ENCODE assay signal across 8 cellular contexts in genomic region chr1:113390871-113391642, GRCh38. TPM values are rescaled to one million over a fixed set of nuclear protein-coding genes. Genes with fewer than 3 reads are reported as not detected.
DNase-seq lines count a peak whose midpoint lies in the region; ATAC-seq, FAIRE-seq and TF ChIP-seq lines count a peak whose summit lies in the region.

No MANE protein-coding gene starts in this region.

- no peak; the same call in 1 of the 2 replicates for TF ChIP-seq CTCF in AG10803 (conservative IDR thresholded peaks at IDR 0.05; ENCODE audit: low read length)
- TF ChIP-seq CTCF in Peyer's patch (IDR thresholded peaks at IDR 0.05) = no peak
- TF ChIP-seq CTCF in cardiac muscle cell (IDR thresholded peaks at IDR 0.05; ENCODE audit: low read depth, low read length) = no peak
- TF ChIP-seq CTCF in pancreas (IDR thresholded peaks at IDR 0.05) = no peak

- TF ChIP-seq POLR2A in Peyer's patch (IDR thresholded peaks at IDR 0.05) = peak in 1 of 2 donors; percentile 36

- DNase-seq in AG10803 (ENCODE audit: low read depth) (peak; percentile 17), Peyer's patch (peak; percentile 35 to 81 (median 75)), cardiac muscle cell (ENCODE audit: low read depth in 1 of 2, low spot score in 1 of 2) (peak; percentile 22 to 39), pancreas (peak; percentile 62 to 91 (median 78)), aorta (peak; percentile 61 to 80)
- peak; percentile 8 to 36 (median 19) for DNase-seq in activated naive CD4-positive, alpha-beta T cell (lab: John Stamatoyannopoulos, UW)

- ATAC-seq in GM19438 (IDR thresholded peaks at IDR 0.05; ENCODE audit: low read depth, unreplicated experiment) (peak; percentile 18), pancreas (peak; percentile 7 to 22 (median 10)), aorta (ENCODE audit: low FRiP score) (peak; percentile 0), HG03139 (IDR thresholded peaks at IDR 0.05; ENCODE audit: unreplicated experiment) (no peak)

- H3K27me3 ChIP-seq in Peyer's patch (no peaks in the 10 kb centered on the region), cardiac muscle cell (no peaks in the 10 kb centered on the region), pancreas (no peaks in the 10 kb centered on the region), aorta (ENCODE audit: control insufficient read depth in 1 of 2, insufficient read depth in 2 of 2, low read length in 1 of 2) (no peaks in the 10 kb centered on the region)

- H3K4me3 ChIP-seq in AG10803 (ENCODE audit: low read length) (peak overlapping the region; percentile 85), Peyer's patch (peak overlapping the region; percentile 82 to 93 (median 87)), cardiac muscle cell (peak overlapping the region; percentile 92), pancreas (peak overlapping the region; percentile 68 to 92 (median 90)), aorta (ENCODE audit: low read length in 2 of 2) (peak overlapping the region; percentile 95 to 97)

- H3K36me3 ChIP-seq in Peyer's patch (no peaks in the 10 kb centered on the region), cardiac muscle cell (no peaks in the 10 kb centered on the region), pancreas (no peaks in the 10 kb centered on the region), aorta (ENCODE audit: control insufficient read depth in 1 of 2, insufficient read depth in 2 of 2, low read length in 1 of 2) (no peaks in the 10 kb centered on the region)

- peak overlapping the region; percentile 76 to 95 (median 86) for H3K27ac ChIP-seq in Peyer's patch
- peak overlapping the region; percentile 86 for H3K27ac ChIP-seq in cardiac muscle cell
- peak overlapping the region; percentile 73 to 97 (median 92) for H3K27ac ChIP-seq in pancreas
- peak overlapping the region in 1 of 2 donors; percentile 76 for H3K27ac ChIP-seq in aorta (ENCODE audit: low read depth in 1 of 2, low read length in 2 of 2)

- H3K4me1 ChIP-seq in Peyer's patch (no peaks in the 10 kb centered on the region), cardiac muscle cell (ENCODE audit: low read depth) (peaks cover 14% of the 10 kb centered on the region), pancreas (peaks cover 11 to 28% (median 20%) of the 10 kb centered on the region in 3 donors), aorta (ENCODE audit: control insufficient read depth in 1 of 2, insufficient read depth in 2 of 2, low read length in 2 of 2) (no peaks in the 10 kb centered on the region)

- no peak for FAIRE-seq in pancreas (lab: Jason Lieb, UNC)

- intact Hi-C loops in pancreas (cut with DNase I) (loop anchor here in 1 of 3 donors (5.0 kb wide), 1 partner anchor 296 kb away; no protein-coding TSS in a partner anchor), aorta (cut with DNase I) (loop anchor here (2.0 kb wide), 1 partner anchor 66 kb away; no protein-coding TSS in a partner anchor)

- H3K9me3 ChIP-seq in Peyer's patch = no peaks in the 10 kb centered on the region
- H3K9me3 ChIP-seq in cardiac muscle cell (ENCODE audit: low read depth) = no peaks in the 10 kb centered on the region
- H3K9me3 ChIP-seq in pancreas = no peaks in the 10 kb centered on the region
- no peaks in the 10 kb centered on the region for H3K9me3 ChIP-seq in aorta (ENCODE audit: control insufficient read depth, low read length)

- WGBS in pancreas, 2 donors = 0 to 1% methylated on average over 67 to 74 of the region's 74 CpGs
- whole genome bisulfite sequencing in aorta, 2 donors = 0% methylated on average over 65 to 74 of the region's 74 CpGs

RNA-seq across cellular contexts. Expression of gene MAGI3, which starts 0.7 kb away (rescaled TPM):
- 100 to 1,000 TPM in 2 of 4 donors, 10 to 100 TPM in 2; 60.2 to 120 (median 103) TPM for total RNA-seq in Peyer's patch
- 11.0 and 20.6 TPM in 2 replicates for total RNA-seq in cardiac muscle cell
- polyA plus RNA-seq in cardiac muscle cell = 7.3 and 11.0 TPM in 2 replicates
- total RNA-seq in pancreas = 10 to 100 TPM; 11.5 to 24.2 (median 16.4) TPM
- polyA plus RNA-seq in pancreas = 1 to 10 TPM; 4.6 to 7.3 TPM
- total RNA-seq in aorta = 10 to 100 TPM; 15.0 to 21.7 TPM
- polyA plus RNA-seq in aorta = 1 to 10 TPM; 2.8 to 4.2 TPM

Comparison
In these comparisons a context has a peak if more than half of its experiments do, and no peak if none do; other contexts are left out.
1. DNase-seq: peak in every context shown above with its lines; median percentile 78 in pancreas; 75 in Peyer's patch; 70 in aorta; 30 in cardiac muscle cell; 19 in activated naive CD4-positive, alpha-beta T cell; 17 in AG10803.